ENCODE assay signal across 8 cellular contexts in the genomic region with DNA sequence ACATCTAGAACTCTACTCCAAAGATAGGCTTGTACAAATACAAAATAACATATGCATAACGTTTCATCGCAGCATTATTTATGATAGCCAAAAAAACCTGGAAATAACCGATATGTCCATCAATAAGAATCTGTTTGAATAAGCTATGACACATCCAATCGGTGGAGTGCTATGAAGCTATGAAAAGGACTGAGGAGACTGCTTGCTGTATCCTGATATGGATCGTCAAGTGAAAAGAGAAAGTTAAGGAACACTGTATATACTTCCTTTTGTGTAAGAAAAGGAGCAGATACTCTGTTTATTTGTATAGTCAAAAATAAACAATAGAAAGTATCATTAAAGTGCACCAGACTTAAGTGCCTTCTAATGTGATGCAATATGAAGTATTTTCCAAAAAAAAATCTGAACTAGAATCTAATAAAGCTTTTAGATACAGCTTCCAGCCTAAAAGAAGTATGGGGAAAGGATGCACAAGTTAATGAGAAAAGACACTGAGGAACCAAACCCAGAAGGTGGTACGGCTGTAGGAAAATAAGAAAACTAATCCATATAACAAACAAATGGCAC. TPM values are rescaled to one million over a fixed set of nuclear protein-coding genes. Genes with fewer than 3 reads are reported as not detected.
DNase-seq lines count a peak whose midpoint lies in the region; ATAC-seq, FAIRE-seq and TF ChIP-seq lines count a peak whose summit lies in the region.

No MANE protein-coding gene starts in this region.

- H3K36me3 ChIP-seq in K562 (ENCODE audit: control insufficient read depth, insufficient read depth, low read length), result no peaks in the 10 kb centered on the region

- no peak for TF ChIP-seq EP300 in K562 (IDR thresholded peaks at IDR 0.05; ENCODE audit: low read length)

- peaks cover 35% of the 10 kb centered on the region for H3K4me1 Mint-ChIP-seq in activated naive CD4-positive, alpha-beta T cell treated with anti-CD3 and anti-CD28 coated beads for 36 hours (ENCODE audit: low read depth)
- H3K4me1 Mint-ChIP-seq in memory B cell (peaks cover 11% of the 10 kb centered on the region), type B pancreatic cell (ENCODE audit: unreplicated experiment) (peaks cover 22% of the 10 kb centered on the region)

- no peaks in the 10 kb centered on the region for H3K9me3 ChIP-seq in K562 (replicated peaks; ENCODE audit: control insufficient read depth, insufficient read depth, low read depth, low read length)

- no peaks in the 10 kb centered on the region for H3K9me1 ChIP-seq in K562 (ENCODE audit: control insufficient read depth, insufficient read depth, low read length)

- H3K27me3 ChIP-seq in K562 (ENCODE audit: control insufficient read depth in 2 of 2, insufficient read depth in 2 of 2, low read length in 2 of 2), result no peaks in the 10 kb centered on the region

- peak overlapping the region in 1 of 2 experiments; percentile 88; a peak in 2 of 4 replicates for H3K9ac ChIP-seq in K562 (ENCODE audit: insufficient read depth in 1 of 2, low read depth in 2 of 2, low read length in 2 of 2)

- no peak for TF ChIP-seq RAD21 in K562 (CRISPR knock-in tag; conservative IDR thresholded peaks at IDR 0.05 in 1 of 2, IDR thresholded peaks at IDR 0.05 in 1 of 2)

- peak overlapping the region; percentile 81 for H3K4me3 Mint-ChIP-seq in activated naive CD4-positive, alpha-beta T cell treated with anti-CD3 and anti-CD28 coated beads for 36 hours
- H3K4me3 Mint-ChIP-seq in memory B cell (peak overlapping the region; percentile 89), type B pancreatic cell (peak overlapping the region; percentile 87)

- in situ Hi-C loops in K562 (cut with MboI), result no loop called here

- peak; percentile 25; the same call in 2 of the 3 replicates for ATAC-seq in K562
- no peak for ATAC-seq in memory B cell (ENCODE audit: low read depth)
- ATAC-seq in HG02973 (IDR thresholded peaks at IDR 0.05; ENCODE audit: unreplicated experiment), result no peak
- ATAC-seq in GM19023 (IDR thresholded peaks at IDR 0.05; ENCODE audit: unreplicated experiment), result no peak
- no peak for ATAC-seq in GM21723 (IDR thresholded peaks at IDR 0.05; ENCODE audit: unreplicated experiment)

- peaks cover 5% of the 10 kb centered on the region for H3K36me3 Mint-ChIP-seq in activated naive CD4-positive, alpha-beta T cell treated with anti-CD3 and anti-CD28 coated beads for 36 hours (ENCODE audit: low read depth)
- H3K36me3 Mint-ChIP-seq in memory B cell (no peaks in the 10 kb centered on the region), type B pancreatic cell (no peaks in the 10 kb centered on the region)

- TF ChIP-seq POLR2A in K562 (conservative IDR thresholded peaks at IDR 0.05), result no peak

- H3K79me2 ChIP-seq in K562 (ENCODE audit: control insufficient read depth, insufficient read depth, low read length), result peaks cover 7% of the 10 kb centered on the region

- H3K27me3 Mint-ChIP-seq in activated naive CD4-positive, alpha-beta T cell treated with anti-CD3 and anti-CD28 coated beads for 36 hours (ENCODE audit: low read depth), result no peaks in the 10 kb centered on the region
- H3K27me3 Mint-ChIP-seq in memory B cell (no peaks in the 10 kb centered on the region), type B pancreatic cell (no peaks in the 10 kb centered on the region)

- no peak for DNase-seq in activated naive CD4-positive, alpha-beta T cell treated with anti-CD3 and anti-CD28 coated beads for 36 hours
- no peak for DNase-seq in activated naive CD4-positive, alpha-beta T cell treated with anti-CD3 and anti-CD28 coated beads, Interleukin-2, amount 50 U/mL, for 16 hours
- peak in 1 of 4 experiments; percentile 32 for DNase-seq in K562 (ENCODE audit: extremely low read depth in 1 of 4, low spot score in 3 of 4)
- DNase-seq in memory B cell (ENCODE audit: low spot score in 2 of 2), result no peak
- no peak for DNase-seq in type B pancreatic cell (ENCODE audit: extremely low spot score, unreplicated experiment)

- no peaks in the 10 kb centered on the region for H3K9me3 Mint-ChIP-seq in activated naive CD4-positive, alpha-beta T cell treated with anti-CD3 and anti-CD28 coated beads for 36 hours
- H3K9me3 Mint-ChIP-seq in memory B cell, result no peaks in the 10 kb centered on the region
- H3K9me3 Mint-ChIP-seq in type B pancreatic cell, result peaks cover 4% of the 10 kb centered on the region

- peak overlapping the region; percentile 91 for H3K4me2 ChIP-seq in K562 (ENCODE audit: insufficient read depth, low read length)

- intact Hi-C loops in activated naive CD4-positive, alpha-beta T cell treated with anti-CD3 and anti-CD28 coated beads for 36 hours (cut with micrococcal nuclease), result loop anchor here (5.0 kb wide), 1 partner anchor 620 kb away; a partner anchor contains a TSS
- intact Hi-C loops in K562 (cut with micrococcal nuclease), result no loop called here

- peak; percentile 61 for FAIRE-seq in K562 (lab: Jason Lieb, UNC)

- TSS peak; percentile 32 for BruUV-seq in K562 (replicated peaks; lab: Mats Ljungman, UMichigan)

- peak overlapping the region; percentile 57 for H3K27ac Mint-ChIP-seq in activated naive CD4-positive, alpha-beta T cell treated with anti-CD3 and anti-CD28 coated beads for 36 hours
- peak overlapping the region; percentile 79 for H3K27ac Mint-ChIP-seq in memory B cell
- peak overlapping the region; percentile 87 for H3K27ac Mint-ChIP-seq in type B pancreatic cell

- peaks cover 11 to 14% of the 10 kb centered on the region in 2 experiments; a peak in 4 of 5 replicates for H3K4me1 ChIP-seq in K562 (replicated peaks in 1 of 2; ENCODE audit: control insufficient read depth in 2 of 2, insufficient read depth in 2 of 2, low read length in 2 of 2)

- no peaks in the 10 kb centered on the region for H4K20me1 ChIP-seq in K562 (replicated peaks; ENCODE audit: control insufficient read depth, insufficient read depth, low read length)

- CTCF ChIA-PET in activated naive CD4-positive, alpha-beta T cell treated with anti-CD3 and anti-CD28 coated beads for 36 hours (lab: Charles Lee), result interaction anchor here (0.7 to 1.1 kb wide), 3 partner anchors 59 to 98 kb away, joined by 3 to 5 read pairs (median 4); a partner anchor contains a TSS
- CTCF ChIA-PET in K562 (lab: Yijun Ruan, JAX; ENCODE audit: low intra/inter-chr PET ratio), result no interaction called here

- H3K4me3 ChIP-seq in K562, result peak overlapping the region; percentile 65

- WGBS in K562 (ENCODE audit: insufficient coverage, low coverage, missing lambda C conversion rate), result 3% methylated on average over 6 of the region's 6 CpGs

- no peak for TF ChIP-seq CTCF in K562 (IDR thresholded peaks at IDR 0.05 in 2 of 3, conservative IDR thresholded peaks at IDR 0.05 in 1 of 3; ENCODE audit: insufficient read depth in 2 of 3, low read depth in 1 of 3, low read length in 3 of 3)
- no peak for TF ChIP-seq CTCF in type B pancreatic cell (conservative IDR thresholded peaks at IDR 0.05)

- H3K27ac ChIP-seq in K562 (ENCODE audit: extremely low read depth, low read depth, low read length), result peak overlapping the region; percentile 91

- H2AFZ ChIP-seq in K562 (ENCODE audit: low read depth, low read length), result peak overlapping the region; percentile 93

- POLR2A ChIA-PET in K562 (lab: Yijun Ruan, JAX), result interaction anchor here (1.0 to 2.0 kb wide), 2 partner anchors 75 to 77 kb away, joined by 3 to 16 read pairs; a partner anchor contains a TSS

RNA-seq across cellular contexts. Expression of a gene that starts 0.6 kb away (rescaled TPM):
- under 1 TPM; 0.57 to 0.79 TPM for total RNA-seq in activated naive CD4-positive, alpha-beta T cell treated with anti-CD3 and anti-CD28 coated beads for 36 hours
- 0.14 and 0.25 TPM in 2 replicates for total RNA-seq in K562 (2011; cell fraction: chromatin; rRNA removed; ENCODE audit: low replicate concordance)
- total RNA-seq in K562 (2011; cell fraction: nucleolus; rRNA removed), result not detected in 2 replicates
- total RNA-seq in K562 (2011; cell fraction: nucleoplasm; rRNA removed), result 0.15 and 0.31 TPM in 2 replicates
- total RNA-seq in K562 (2014; rRNA removed), result 0.08 and 0.41 TPM in 2 replicates
- 0.10 and 0.15 TPM in 2 replicates for total RNA-seq in K562 (2014; rRNA removed; fragmentation: Illumina TruSeq; extraction: Trizol)
- 0.11 and 0.19 TPM in 2 replicates for total RNA-seq in K562 (2015; rRNA removed; fragmentation: Illumina TruSeq; extraction: Trizol)
- 0.22 TPM in 2 replicates for total RNA-seq in K562 (2021)
- polyA plus RNA-seq in K562 (2011; rRNA removed), result 0.20 TPM in 2 replicates
- 0.09 TPM in 1 of 2 replicates, not detected in the other for polyA plus RNA-seq in K562 (2011; cell fraction: cytosol; rRNA removed)
- polyA plus RNA-seq in K562 (2011; cell fraction: nucleus; rRNA removed), result 0.20 and 0.27 TPM in 2 replicates
- 0.23 and 0.53 TPM in 2 replicates for polyA plus RNA-seq in K562 (2012)
- 0.18 and 0.19 TPM in 2 replicates for polyA plus RNA-seq in K562 (2014; fragmentation: Illumina TruSeq; extraction: Trizol)
- polyA plus RNA-seq in K562 (2014; fragmentation: Nextera tagmentation; extraction: Ambion mirVana), result under 1 TPM; 0.08 to 0.20 TPM
- polyA plus RNA-seq in K562 (2014; rRNA removed), result 0.11 and 0.34 TPM in 2 replicates
- polyA minus RNA-seq in K562 (2011; rRNA and poly(A)+ RNA removed), result 0.12 and 0.42 TPM in 2 replicates
- not detected in 2 replicates for polyA minus RNA-seq in K562 (2011; cell fraction: cytosol; rRNA and poly(A)+ RNA removed)
- polyA minus RNA-seq in K562 (2011; cell fraction: nucleus; rRNA and poly(A)+ RNA removed), result 0.40 TPM in 1 of 2 replicates, not detected in the other
- total RNA-seq in type B pancreatic cell (ENCODE audit: low replicate concordance), result 1.7 and 3.5 TPM in 2 replicates

RNA-seq across cellular contexts. Expression of a gene that starts 4.3 kb away (rescaled TPM):
- 10 to 100 TPM; 36.9 to 40.3 TPM for total RNA-seq in activated naive CD4-positive, alpha-beta T cell treated with anti-CD3 and anti-CD28 coated beads for 36 hours
- 73.6 and 144 TPM in 2 replicates for total RNA-seq in K562 (2011; cell fraction: chromatin; rRNA removed; ENCODE audit: low replicate concordance)
- total RNA-seq in K562 (2011; cell fraction: nucleolus; rRNA removed), result 36.7 and 47.6 TPM in 2 replicates
- total RNA-seq in K562 (2011; cell fraction: nucleoplasm; rRNA removed), result 69.2 and 76.6 TPM in 2 replicates
- total RNA-seq in K562 (2014; rRNA removed) (30.7 and 32.2 TPM in 2 replicates), K562 (2014; rRNA removed; fragmentation: Illumina TruSeq; extraction: Trizol) (61.6 and 65.8 TPM in 2 replicates), K562 (2015; rRNA removed; fragmentation: Illumina TruSeq; extraction: Trizol) (49.7 and 54.6 TPM in 2 replicates), K562 (2021) (34.6 and 37.7 TPM in 2 replicates), type B pancreatic cell (ENCODE audit: low replicate concordance) (6.1 and 16.6 TPM in 2 replicates)
- polyA plus RNA-seq in K562 (2011; rRNA removed) (60.1 and 78.4 TPM in 2 replicates), K562 (2014; fragmentation: Illumina TruSeq; extraction: Trizol) (56.4 and 70.8 TPM in 2 replicates), K562 (2014; fragmentation: Nextera tagmentation; extraction: Ambion mirVana) (10 to 100 TPM; 53.8 to 55.4 TPM), K562 (2014; rRNA removed) (55.5 and 64.9 TPM in 2 replicates)
- 29.5 and 40.5 TPM in 2 replicates for polyA plus RNA-seq in K562 (2011; cell fraction: cytosol; rRNA removed)
- 57.2 and 73.1 TPM in 2 replicates for polyA plus RNA-seq in K562 (2011; cell fraction: nucleus; rRNA removed)
- 23.4 and 36.2 TPM in 2 replicates for polyA plus RNA-seq in K562 (2012)
- polyA minus RNA-seq in K562 (2011; rRNA and poly(A)+ RNA removed), result 52.4 and 56.8 TPM in 2 replicates
- polyA minus RNA-seq in K562 (2011; cell fraction: cytosol; rRNA and poly(A)+ RNA removed), result 10.1 and 12.4 TPM in 2 replicates
- polyA minus RNA-seq in K562 (2011; cell fraction: nucleus; rRNA and poly(A)+ RNA removed), result 29.9 and 36.2 TPM in 2 replicates

RNA-seq across cellular contexts. Expression of a gene that starts 57.2 kb away (rescaled TPM):
- 1 to 10 TPM; 5.5 to 6.0 TPM for total RNA-seq in activated naive CD4-positive, alpha-beta T cell treated with anti-CD3 and anti-CD28 coated beads for 36 hours
- total RNA-seq in K562 (2011; cell fraction: chromatin; rRNA removed; ENCODE audit: low replicate concordance), result 3.6 and 4.2 TPM in 2 replicates
- 4.7 and 5.5 TPM in 2 replicates for total RNA-seq in K562 (2011; cell fraction: nucleolus; rRNA removed)
- 3.3 and 3.6 TPM in 2 replicates for total RNA-seq in K562 (2011; cell fraction: nucleoplasm; rRNA removed)
- total RNA-seq in K562 (2014; rRNA removed), result 14.6 and 14.7 TPM in 2 replicates
- 11.1 and 12.5 TPM in 2 replicates for total RNA-seq in K562 (2014; rRNA removed; fragmentation: Illumina TruSeq; extraction: Trizol)
- 10.6 and 11.2 TPM in 2 replicates for total RNA-seq in K562 (2015; rRNA removed; fragmentation: Illumina TruSeq; extraction: Trizol)
- total RNA-seq in K562 (2021), result 11.0 and 11.7 TPM in 2 replicates
- 7.8 and 10.3 TPM in 2 replicates for polyA plus RNA-seq in K562 (2011; rRNA removed)
- polyA plus RNA-seq in K562 (2011; cell fraction: cytosol; rRNA removed), result 3.9 and 6.6 TPM in 2 replicates
- 2.7 and 3.3 TPM in 2 replicates for polyA plus RNA-seq in K562 (2011; cell fraction: nucleus; rRNA removed)
- 6.7 and 8.7 TPM in 2 replicates for polyA plus RNA-seq in K562 (2012)
- polyA plus RNA-seq in K562 (2014; fragmentation: Illumina TruSeq; extraction: Trizol), result 11.2 and 11.4 TPM in 2 replicates
- 1 to 10 TPM; 2.4 to 4.0 TPM for polyA plus RNA-seq in K562 (2014; fragmentation: Nextera tagmentation; extraction: Ambion mirVana)
- 12.0 and 13.9 TPM in 2 replicates for polyA plus RNA-seq in K562 (2014; rRNA removed)
- 4.6 and 5.2 TPM in 2 replicates for polyA minus RNA-seq in K562 (2011; rRNA and poly(A)+ RNA removed)
- 3.2 and 3.5 TPM in 2 replicates for polyA minus RNA-seq in K562 (2011; cell fraction: cytosol; rRNA and poly(A)+ RNA removed)
- polyA minus RNA-seq in K562 (2011; cell fraction: nucleus; rRNA and poly(A)+ RNA removed), result 2.8 and 3.4 TPM in 2 replicates
- 14.8 and 16.5 TPM in 2 replicates for total RNA-seq in type B pancreatic cell (ENCODE audit: low replicate concordance)
